Comparison of ENCODE assay signal across 25 cellular contexts in genomic region chr5:122051569-122051968, GRCh38.
"Had no signal": no experiment of that assay in that cellular context is flagged by ENCODE, and none has a peak within 500 bp of the region (broad histone marks: within the 10 kb centered on the region; RNA-seq: fewer than 3 reads in every experiment).

No MANE protein-coding gene starts in this region.

- H3K9me3 ChIP-seq: stomach, suprapubic skin, testis, thoracic aorta, thyroid gland, tibial artery, tibial nerve, transverse colon, upper lobe of left lung, upper lobe of right lung, uterus, vagina had no signal

- H3K36me3 ChIP-seq: stomach, suprapubic skin, thoracic aorta, thyroid gland, tibial artery, transverse colon, upper lobe of left lung, upper lobe of right lung, uterus, vagina had no signal

- DNase-seq: stimulated activated CD4-positive, alpha-beta T cell treated with anti-CD3 and anti-CD28 coated beads, Interleukin-2, amount 100 ng/mL, for 48 hours; stimulated activated CD4-positive, alpha-beta T cell treated with anti-CD3 and anti-CD28 coated beads, Interleukin-4, amount 100 ng/mL, for 1 hour; stimulated activated CD4-positive, alpha-beta T cell treated with anti-CD3 and anti-CD28 coated beads, Interleukin-4, amount 100 ng/mL, for 24 hours; stimulated activated CD4-positive, alpha-beta T cell treated with anti-CD3 and anti-CD28 coated beads, Interleukin-4, amount 100 ng/mL, for 4 hours; stimulated activated CD8-positive, alpha-beta memory T cell treated with anti-CD3 and anti-CD28 coated beads, Interleukin-4, amount 100 ng/mL, for 48 hours; stimulated activated naive B cell treated with anti-CD40 and anti-IgM and Interleukin-4, amounts not matched to agents 10 μg/mL and 1 μg/mL and 100 μg/mL, for 72 hours; stimulated activated naive CD4-positive, alpha-beta T cell; stimulated activated naive CD4-positive, alpha-beta T cell treated with Interleukin-2 at 50 U/mL for 16 hours; stimulated activated naive CD8-positive, alpha-beta T cell treated with anti-CD3 and anti-CD28 coated beads, Interleukin-15, amount 100 ng/mL, for 72 hours; stimulated activated naive CD8-positive, alpha-beta T cell treated with anti-CD3 and anti-CD28 coated beads, Interleukin-15, Interleukin-2, amounts not matched to agents 100 U/mL and 50 U/mL, for 24 hours; stomach; substantia nigra; testis; thyroid gland; tibial artery; transverse colon; trophoblast cell; upper lobe of left lung; upper lobe of right lung; uterus had no signal

- H3K4me1 ChIP-seq: stomach, suprapubic skin, testis, tibial artery, tibial nerve, transverse colon, upper lobe of left lung, upper lobe of right lung, uterus, vagina had no signal

- H3K4me3 ChIP-seq: stomach, suprapubic skin, testis, thoracic aorta, thyroid gland, tibial artery, tibial nerve, transverse colon, upper lobe of left lung, upper lobe of right lung, uterus, vagina had no signal

- H3K27ac ChIP-seq: stomach, suprapubic skin, testis, thoracic aorta, thyroid gland, tibial artery, tibial nerve, transverse colon, upper lobe of left lung, upper lobe of right lung, uterus, vagina had no signal

- FAIRE-seq: urothelium cell line had no signal
